8 cellular contexts compared by ENCODE assay signal in genomic region chr7:50092579-50093411, GRCh38. TPM values are rescaled to one million over a fixed set of nuclear protein-coding genes. Genes with fewer than 3 reads are reported as not detected.
DNase-seq lines count a peak whose midpoint lies in the region; ATAC-seq and TF ChIP-seq lines count a peak whose summit lies in the region.

Gene ZPBP, minus strand, starts transcription at chr7:50093246. Its CDS starts 52 bp downstream, at chr7:50093194.

- ATAC-seq in GM18511 (IDR thresholded peaks at IDR 0.05; ENCODE audit: unreplicated experiment) (peak; percentile 86), HG03025 (IDR thresholded peaks at IDR 0.05; ENCODE audit: low FRiP score, unreplicated experiment) (peak; percentile 78), mucosa of descending colon (peak; percentile 84)
- ATAC-seq in stimulated activated memory B cell treated with anti-CD40 and anti-IgM and Interleukin-4, amounts not matched to agents 10 μg/mL and 1 μg/mL and 100 μg/mL, for 72 hours = peak; percentile 85

- H3K36me3 Mint-ChIP-seq in activated CD4-positive, alpha-beta T cell treated with anti-CD3 and anti-CD28 coated beads, Interleukin-2, amount 10 ng/mL, durations not matched to agents 7 days and 5 days (ENCODE audit: low read depth) = no peaks in the 10 kb centered on the region
- H3K36me3 Mint-ChIP-seq in stimulated activated memory B cell treated with anti-CD40 and anti-IgM and Interleukin-4, amounts not matched to agents 10 μg/mL and 1 μg/mL and 100 μg/mL, for 72 hours = no peaks in the 10 kb centered on the region

- POLR2A ChIA-PET in AG04449 (lab: Yijun Ruan, JAX) = no interaction called here
- POLR2A ChIA-PET in activated CD4-positive, alpha-beta T cell treated with anti-CD3 and anti-CD28 coated beads, Interleukin-2, amount 10 ng/mL, durations not matched to agents 7 days and 5 days (lab: Charles Lee) = interaction anchor here (0.6 kb wide), 1 partner anchor 376 kb away, joined by 4 read pairs; no protein-coding TSS in a partner anchor

- DNase-seq in AG04449 (ENCODE audit: low read depth, low spot score) (peak; percentile 0), NCI-H2196 (lab: John Stamatoyannopoulos, UW; ENCODE audit: unreplicated experiment) (peak; percentile 46), mucosa of descending colon (peak; percentile 39 to 54 (median 41))
- DNase-seq in activated CD4-positive, alpha-beta T cell treated with anti-CD3 and anti-CD28 coated beads, Interleukin-2, amount 10 ng/mL, durations not matched to agents 7 days and 5 days = peak; percentile 70
- DNase-seq in effector CD8-positive, alpha-beta T cell (lab: John Stamatoyannopoulos, UW) = peak; percentile 22

- peak within 1 kb of the TSS; percentile 76 for H3K4me3 Mint-ChIP-seq in activated CD4-positive, alpha-beta T cell treated with anti-CD3 and anti-CD28 coated beads, Interleukin-2, amount 10 ng/mL, durations not matched to agents 7 days and 5 days
- peak within 1 kb of the TSS; percentile 90 for H3K4me3 Mint-ChIP-seq in stimulated activated memory B cell treated with anti-CD40 and anti-IgM and Interleukin-4, amounts not matched to agents 10 μg/mL and 1 μg/mL and 100 μg/mL, for 72 hours

- intact Hi-C loops in mucosa of descending colon (cut with DNase I, micrococcal nuclease) = no loop called here

- H3K9me3 ChIP-seq in mucosa of descending colon = no peaks in the 10 kb centered on the region

- H3K4me1 ChIP-seq in mucosa of descending colon (ENCODE audit: low read depth) = no peaks in the 10 kb centered on the region

- peaks cover 25% of the 10 kb centered on the region for H3K27me3 Mint-ChIP-seq in activated CD4-positive, alpha-beta T cell treated with anti-CD3 and anti-CD28 coated beads, Interleukin-2, amount 10 ng/mL, durations not matched to agents 7 days and 5 days
- H3K27me3 Mint-ChIP-seq in stimulated activated memory B cell treated with anti-CD40 and anti-IgM and Interleukin-4, amounts not matched to agents 10 μg/mL and 1 μg/mL and 100 μg/mL, for 72 hours = no peaks in the 10 kb centered on the region

- TF ChIP-seq CTCF in AG04449 (IDR thresholded peaks at IDR 0.05; ENCODE audit: insufficient read depth, low read length, missing control alignments) (peak; percentile 13), mucosa of descending colon (IDR thresholded peaks at IDR 0.05) (peak; percentile 14)

- peak within 1 kb of the TSS; percentile 83 for H3K27ac Mint-ChIP-seq in activated CD4-positive, alpha-beta T cell treated with anti-CD3 and anti-CD28 coated beads, Interleukin-2, amount 10 ng/mL, durations not matched to agents 7 days and 5 days
- peak within 1 kb of the TSS; percentile 87 for H3K27ac Mint-ChIP-seq in stimulated activated memory B cell treated with anti-CD40 and anti-IgM and Interleukin-4, amounts not matched to agents 10 μg/mL and 1 μg/mL and 100 μg/mL, for 72 hours

- no peaks in the 10 kb centered on the region for H3K36me3 ChIP-seq in mucosa of descending colon (ENCODE audit: low read depth)

- peaks cover 12% of the 10 kb centered on the region for H3K4me1 Mint-ChIP-seq in activated CD4-positive, alpha-beta T cell treated with anti-CD3 and anti-CD28 coated beads, Interleukin-2, amount 10 ng/mL, durations not matched to agents 7 days and 5 days
- H3K4me1 Mint-ChIP-seq in stimulated activated memory B cell treated with anti-CD40 and anti-IgM and Interleukin-4, amounts not matched to agents 10 μg/mL and 1 μg/mL and 100 μg/mL, for 72 hours = peaks cover 15% of the 10 kb centered on the region

- CTCF ChIA-PET in AG04449 (lab: Yijun Ruan, JAX) = interaction anchor here (0.9 to 3.7 kb wide), 7 partner anchors 10 to 1343 kb away, joined by 3 to 20 read pairs (median 4); no protein-coding TSS in a partner anchor
- CTCF ChIA-PET in activated CD4-positive, alpha-beta T cell treated with anti-CD3 and anti-CD28 coated beads, Interleukin-2, amount 10 ng/mL, durations not matched to agents 7 days and 5 days (lab: Charles Lee) = interaction anchor here (0.6 to 1.8 kb wide), 16 partner anchors 10 to 1068 kb away, joined by 3 to 12 read pairs (median 4); no protein-coding TSS in a partner anchor

- H3K4me3 ChIP-seq in AG04449 (ENCODE audit: low read depth, low read length) (no peak within 1 kb of the TSS), mucosa of descending colon (no peak within 1 kb of the TSS)

- no peaks in the 10 kb centered on the region for H3K9me3 Mint-ChIP-seq in activated CD4-positive, alpha-beta T cell treated with anti-CD3 and anti-CD28 coated beads, Interleukin-2, amount 10 ng/mL, durations not matched to agents 7 days and 5 days
- peaks cover 3% of the 10 kb centered on the region for H3K9me3 Mint-ChIP-seq in stimulated activated memory B cell treated with anti-CD40 and anti-IgM and Interleukin-4, amounts not matched to agents 10 μg/mL and 1 μg/mL and 100 μg/mL, for 72 hours

RNA-seq across cellular contexts. Expression of gene ZPBP, which starts in this region (rescaled TPM):
- not detected for total RNA-seq in activated CD4-positive, alpha-beta T cell treated with anti-CD3 and anti-CD28 coated beads, Interleukin-2, amount 10 ng/mL, durations not matched to agents 7 days and 5 days
- total RNA-seq in mucosa of descending colon = not detected

Comparison
In these comparisons a context has a peak if more than half of its experiments do, and no peak if none do; other contexts are left out.
1. Peak in DNase-seq in activated CD4-positive, alpha-beta T cell treated with anti-CD3 and anti-CD28 coated beads, Interleukin-2, amount 10 ng/mL, durations not matched to agents 7 days and 5 days; RNA of the gene not detected or under 1 TPM.
2. Peak in DNase-seq and ATAC-seq in mucosa of descending colon; RNA of the gene not detected or under 1 TPM.
3. DNase-seq: peak in every context shown above with its lines; median percentile 70 in activated CD4-positive, alpha-beta T cell treated with anti-CD3 and anti-CD28 coated beads, Interleukin-2, amount 10 ng/mL, durations not matched to agents 7 days and 5 days; 46 in NCI-H2196; 41 in mucosa of descending colon; 22 in effector CD8-positive, alpha-beta T cell; 0 in AG04449.